ENCODE assay signal across 11 cellular contexts in the genomic region with DNA sequence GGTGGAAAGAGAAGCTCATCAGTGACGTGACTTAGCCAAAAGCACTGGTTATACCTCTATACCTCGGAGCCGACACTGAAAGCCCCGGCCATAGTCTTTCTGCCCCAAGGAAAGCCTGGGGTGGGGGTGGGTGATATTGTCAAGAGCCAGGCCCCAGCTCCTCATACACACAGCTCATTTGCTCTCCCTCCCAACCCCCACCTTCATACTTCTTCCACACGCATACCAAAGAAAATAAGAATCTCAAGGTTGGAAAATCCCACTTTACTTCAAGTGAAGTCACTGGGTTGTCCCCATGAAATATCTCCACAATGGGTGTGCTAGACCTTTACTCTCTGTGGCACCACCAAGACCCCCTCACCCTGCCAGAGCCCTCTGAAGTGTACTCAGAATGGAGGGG. TPM values are rescaled to one million over a fixed set of nuclear protein-coding genes. Genes with fewer than 3 reads are reported as not detected.
DNase-seq lines count a peak whose midpoint lies in the region; TF ChIP-seq lines count a peak whose summit lies in the region.
"Had no signal": no experiment of that assay in that cellular context is flagged by ENCODE, and none has a peak within 500 bp of the region (broad histone marks: within the 10 kb centered on the region; RNA-seq: fewer than 3 reads in every experiment).

No MANE protein-coding gene starts in this region.

- no peak for TF ChIP-seq CTCF in HL-60 (IDR thresholded peaks at IDR 0.05; ENCODE audit: insufficient read depth, low read length)
- no peak for TF ChIP-seq CTCF in chondrocyte (IDR thresholded peaks at IDR 0.05)
- TF ChIP-seq CTCF in neural crest cell (conservative IDR thresholded peaks at IDR 0.05) = no peak

- no peak for DNase-seq in HL-60 (ENCODE audit: low read depth in 1 of 2, low spot score in 1 of 2)
- DNase-seq in chondrocyte (ENCODE audit: low spot score) = no peak
- DNase-seq in neural crest cell (ENCODE audit: low read depth, low spot score) = no peak
- no peak for DNase-seq in GF-D8 (lab: John Stamatoyannopoulos, UW)
- DNase-seq in stimulated activated CD4-positive, alpha-beta T cell treated with anti-CD3 and anti-CD28 coated beads, Interleukin-4, amount 100 ng/mL, for 24 hours = no peak
- no peak for DNase-seq in HT-29 (ENCODE audit: low spot score)
- DNase-seq in posterior vena cava (ENCODE audit: low spot score) = no peak
- DNase-seq: stimulated activated CD4-positive, alpha-beta T cell treated with anti-CD3 and anti-CD28 coated beads, Interleukin-1b, Interleukin-23, amount 100 ng/mL, for 48 hours; T-helper 9 cell had no signal

- H3K4me1 Mint-ChIP-seq in chondrocyte (ENCODE audit: low read depth) (peaks cover 40% of the 10 kb centered on the region), neural crest cell (peaks cover 34% of the 10 kb centered on the region)

- H3K9me3 Mint-ChIP-seq in chondrocyte (ENCODE audit: low read depth) (peaks cover 8% of the 10 kb centered on the region), neural crest cell (peaks cover 3% of the 10 kb centered on the region)

- H3K27ac ChIP-seq in ACC112 (ENCODE audit: low read depth, low read length) = no peak overlapping the region
- peak overlapping the region; percentile 67 for H3K27ac ChIP-seq in HL-60 (replicated peaks)
- H3K27ac ChIP-seq: cardiac muscle cell had no signal

- no peaks in the 10 kb centered on the region for H3K27me3 Mint-ChIP-seq in chondrocyte (ENCODE audit: low read depth)
- H3K27me3 Mint-ChIP-seq in neural crest cell (ENCODE audit: low read depth) = no peaks in the 10 kb centered on the region

- intact Hi-C loops in posterior vena cava (cut with DNase I) = loop anchor here in 1 of 2 donors (2.0 to 10.0 kb wide), 2 partner anchors 31 to 45 kb away; partner anchors contain the start of gene ZFP62

- no peak overlapping the region for H3K27ac Mint-ChIP-seq in chondrocyte (ENCODE audit: unreplicated experiment)
- H3K27ac Mint-ChIP-seq in neural crest cell (ENCODE audit: unreplicated experiment) = no peak overlapping the region

- H3K27me3 ChIP-seq in ACC112 (ENCODE audit: insufficient read depth, low read length) (no peaks in the 10 kb centered on the region), HL-60 (ENCODE audit: insufficient read depth, poor library complexity, severe bottlenecking) (no peaks in the 10 kb centered on the region)
- H3K27me3 ChIP-seq: cardiac muscle cell had no signal

- no peak overlapping the region for H2AFZ ChIP-seq in ACC112 (ENCODE audit: low read length, unreplicated experiment)

- peaks cover 12% of the 10 kb centered on the region for H3K36me3 Mint-ChIP-seq in chondrocyte (ENCODE audit: low read depth)
- H3K36me3 Mint-ChIP-seq in neural crest cell (ENCODE audit: low read depth) = peaks cover 26% of the 10 kb centered on the region

- peaks cover 27% of the 10 kb centered on the region for H3K79me2 ChIP-seq in ACC112 (ENCODE audit: control insufficient read depth, insufficient read depth, low read length, unreplicated experiment)

- H3K36me3 ChIP-seq in ACC112 (ENCODE audit: insufficient read depth, low read length) = peaks cover 10% of the 10 kb centered on the region
- H3K36me3 ChIP-seq: cardiac muscle cell had no signal

- H3K4me3 ChIP-seq in ACC112 (ENCODE audit: low read depth, low read length) (peak overlapping the region; percentile 84; the same call in 1 of the 2 replicates), HL-60 (replicated peaks; ENCODE audit: insufficient read depth, low read length) (no peak overlapping the region)

- H3K4me1 ChIP-seq in ACC112 (ENCODE audit: control insufficient read depth, insufficient read depth, low read length, unreplicated experiment) = peaks cover 19% of the 10 kb centered on the region

- H3K4me3 Mint-ChIP-seq in chondrocyte (ENCODE audit: unreplicated experiment) = peak overlapping the region; percentile 98
- H3K4me3 Mint-ChIP-seq in neural crest cell = peak overlapping the region; percentile 86

RNA-seq across cellular contexts. Expression of gene MGAT1, which starts 27.1 kb away (rescaled TPM):
- total RNA-seq in chondrocyte (119 to 136 TPM (median 123 TPM) in 3 replicates), neural crest cell (57.0 and 57.1 TPM in 2 replicates), posterior vena cava (100 to 1,000 TPM; 150 to 160 TPM)
- total RNA-seq in HT-29 (2014; rRNA removed; shearing (Covaris generic)) = 96.1 and 102 TPM in 2 replicates

RNA-seq across cellular contexts. Expression of gene ZFP62, which starts 31.4 kb away (rescaled TPM):
- total RNA-seq in chondrocyte (13.3 to 19.2 TPM (median 13.9 TPM) in 3 replicates), neural crest cell (41.6 and 44.4 TPM in 2 replicates), posterior vena cava (10 to 100 TPM; 21.2 to 22.2 TPM)
- 9.9 and 15.9 TPM in 2 replicates for total RNA-seq in HT-29 (2014; rRNA removed; shearing (Covaris generic))
